ENCODE assay signal across 8 cellular contexts in the genomic region with DNA sequence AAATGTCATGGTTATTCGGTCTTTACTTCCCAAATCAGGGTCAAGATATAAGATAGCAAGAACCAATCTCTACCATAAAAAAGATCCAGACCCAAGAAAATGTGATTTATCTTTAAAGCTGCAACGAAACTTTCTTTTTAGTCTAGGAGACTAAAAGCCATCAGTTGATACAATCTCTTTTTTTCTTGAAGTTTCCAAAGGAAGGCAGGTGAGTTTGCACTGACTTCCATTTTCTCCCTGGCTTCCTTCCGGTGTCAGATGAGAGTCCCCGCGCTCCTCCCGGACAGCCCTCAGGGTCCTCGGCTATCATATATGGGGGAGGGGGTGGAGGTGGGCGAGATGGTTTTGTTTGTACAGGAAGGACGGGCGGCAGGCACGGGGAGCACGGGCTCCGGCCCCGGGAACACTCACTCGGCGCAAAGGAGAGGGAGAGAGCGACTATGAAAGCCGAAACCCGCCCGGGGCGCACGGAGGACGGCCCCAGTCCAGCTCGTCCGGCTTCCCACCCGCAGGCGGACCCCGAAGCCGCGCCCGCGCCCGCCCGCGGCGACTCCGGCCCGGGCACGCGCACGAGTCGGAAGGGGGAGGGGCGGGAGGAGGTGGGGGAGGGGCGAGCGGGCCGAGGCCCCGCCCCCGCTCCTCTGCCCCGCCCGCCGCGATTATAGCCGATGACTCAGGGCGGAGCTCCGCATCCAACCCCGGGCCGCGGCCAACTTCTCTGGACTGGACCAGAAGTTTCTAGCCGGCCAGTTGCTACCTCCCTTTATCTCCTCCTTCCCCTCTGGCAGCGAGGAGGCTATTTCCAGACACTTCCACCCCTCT. TPM values are rescaled to one million over a fixed set of nuclear protein-coding genes. Genes with fewer than 3 reads are reported as not detected.
DNase-seq lines count a peak whose midpoint lies in the region; ATAC-seq and TF ChIP-seq lines count a peak whose summit lies in the region.

Gene BAG3 (plus strand): TSS at position 689 of the 822 bp plus-strand sequence. CDS start 296 bp downstream, outside the sequence.

- DNase-seq in DMS153 treated with DMSO at 0.1 percent for 48 hours (lab: John Stamatoyannopoulos, UW; ENCODE audit: unreplicated experiment) (peak; percentile 53), germinal center (ENCODE audit: low spot score) (peak; percentile 87), non-pigmented ciliary epithelial cell (ENCODE audit: low read depth) (peak; percentile 70), substantia nigra (lab: John Stamatoyannopoulos, UW) (peak; percentile 52 to 99 (median 85))
- DNase-seq in activated naive CD4-positive, alpha-beta T cell treated with anti-CD3 and anti-CD28 coated beads, Interleukin-2, amount 50 U/mL, for 16 hours, result peak; percentile 73

- peaks cover 2% of the 10 kb centered on the region for H3K27me3 Mint-ChIP-seq in IgD-negative memory B cell

- peak within 1 kb of the TSS; percentile 94 to 99 (median 98) for H3K4me3 Mint-ChIP-seq in IgD-negative memory B cell

- peaks cover 12 to 16% (median 14%) of the 10 kb centered on the region in 3 donors for H3K4me1 Mint-ChIP-seq in IgD-negative memory B cell

- peak within 1 kb of the TSS; percentile 94 for H3K27ac ChIP-seq in substantia nigra (ENCODE audit: low read depth, low read length, poor library complexity, severe bottlenecking)

- peak within 1 kb of the TSS; percentile 93 to 99 (median 95) for H3K27ac Mint-ChIP-seq in IgD-negative memory B cell

- ATAC-seq in GM21515 (IDR thresholded peaks at IDR 0.05; ENCODE audit: unreplicated experiment), result peak; percentile 70
- ATAC-seq in SK-N-SH treated with all-trans-retinoic acid at 6 μM for 48 hours, result peak; percentile 67

- H3K36me3 Mint-ChIP-seq in IgD-negative memory B cell, result no peaks in the 10 kb centered on the region

- no peaks in the 10 kb centered on the region for H3K9me3 Mint-ChIP-seq in IgD-negative memory B cell

TF ChIP-seq in SK-N-SH treated with all-trans-retinoic acid at 6 μM for 48 hours, 23 proteins besides CTCF, POLR2A, EP300 and RAD21:
- no peak for TF ChIP-seq PPARA (CRISPR knock-in tag; IDR thresholded peaks at IDR 0.05; ENCODE audit: borderline replicate concordance)
- TF ChIP-seq, protein P1, sequence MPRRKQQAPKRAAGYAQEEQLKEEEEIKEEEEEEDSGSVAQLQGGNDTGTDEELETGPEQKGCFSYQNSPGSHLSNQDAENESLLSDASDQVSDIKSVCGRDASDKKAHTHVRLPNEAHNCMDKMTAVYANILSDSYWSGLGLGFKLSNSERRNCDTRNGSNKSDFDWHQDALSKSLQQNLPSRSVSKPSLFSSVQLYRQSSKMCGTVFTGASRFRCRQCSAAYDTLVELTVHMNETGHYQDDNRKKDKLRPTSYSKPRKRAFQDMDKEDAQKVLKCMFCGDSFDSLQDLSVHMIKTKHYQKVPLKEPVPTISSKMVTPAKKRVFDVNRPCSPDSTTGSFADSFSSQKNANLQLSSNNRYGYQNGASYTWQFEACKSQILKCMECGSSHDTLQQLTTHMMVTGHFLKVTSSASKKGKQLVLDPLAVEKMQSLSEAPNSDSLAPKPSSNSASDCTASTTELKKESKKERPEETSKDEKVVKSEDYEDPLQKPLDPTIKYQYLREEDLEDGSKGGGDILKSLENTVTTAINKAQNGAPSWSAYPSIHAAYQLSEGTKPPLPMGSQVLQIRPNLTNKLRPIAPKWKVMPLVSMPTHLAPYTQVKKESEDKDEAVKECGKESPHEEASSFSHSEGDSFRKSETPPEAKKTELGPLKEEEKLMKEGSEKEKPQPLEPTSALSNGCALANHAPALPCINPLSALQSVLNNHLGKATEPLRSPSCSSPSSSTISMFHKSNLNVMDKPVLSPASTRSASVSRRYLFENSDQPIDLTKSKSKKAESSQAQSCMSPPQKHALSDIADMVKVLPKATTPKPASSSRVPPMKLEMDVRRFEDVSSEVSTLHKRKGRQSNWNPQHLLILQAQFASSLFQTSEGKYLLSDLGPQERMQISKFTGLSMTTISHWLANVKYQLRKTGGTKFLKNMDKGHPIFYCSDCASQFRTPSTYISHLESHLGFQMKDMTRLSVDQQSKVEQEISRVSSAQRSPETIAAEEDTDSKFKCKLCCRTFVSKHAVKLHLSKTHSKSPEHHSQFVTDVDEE (CRISPR knock-in tag; IDR thresholded peaks at IDR 0.05), result no peak
- no peak for TF ChIP-seq ZNF8 (CRISPR knock-in tag; IDR thresholded peaks at IDR 0.05)
- no peak for TF ChIP-seq ESRRG (CRISPR knock-in tag; IDR thresholded peaks at IDR 0.05)

RNA-seq across cellular contexts. Expression of gene BAG3, which starts in this region (rescaled TPM):
- polyA plus RNA-seq in IgD-negative memory B cell, result 3.9 TPM

Comparison
In these comparisons a context has a peak if more than half of its experiments do, and no peak if none do; other contexts are left out.
1. Peak in every context shown above with its lines: DNase-seq, ATAC-seq and H3K27ac ChIP-seq.